ENCODE assay signal across 8 cellular contexts in the genomic region with DNA sequence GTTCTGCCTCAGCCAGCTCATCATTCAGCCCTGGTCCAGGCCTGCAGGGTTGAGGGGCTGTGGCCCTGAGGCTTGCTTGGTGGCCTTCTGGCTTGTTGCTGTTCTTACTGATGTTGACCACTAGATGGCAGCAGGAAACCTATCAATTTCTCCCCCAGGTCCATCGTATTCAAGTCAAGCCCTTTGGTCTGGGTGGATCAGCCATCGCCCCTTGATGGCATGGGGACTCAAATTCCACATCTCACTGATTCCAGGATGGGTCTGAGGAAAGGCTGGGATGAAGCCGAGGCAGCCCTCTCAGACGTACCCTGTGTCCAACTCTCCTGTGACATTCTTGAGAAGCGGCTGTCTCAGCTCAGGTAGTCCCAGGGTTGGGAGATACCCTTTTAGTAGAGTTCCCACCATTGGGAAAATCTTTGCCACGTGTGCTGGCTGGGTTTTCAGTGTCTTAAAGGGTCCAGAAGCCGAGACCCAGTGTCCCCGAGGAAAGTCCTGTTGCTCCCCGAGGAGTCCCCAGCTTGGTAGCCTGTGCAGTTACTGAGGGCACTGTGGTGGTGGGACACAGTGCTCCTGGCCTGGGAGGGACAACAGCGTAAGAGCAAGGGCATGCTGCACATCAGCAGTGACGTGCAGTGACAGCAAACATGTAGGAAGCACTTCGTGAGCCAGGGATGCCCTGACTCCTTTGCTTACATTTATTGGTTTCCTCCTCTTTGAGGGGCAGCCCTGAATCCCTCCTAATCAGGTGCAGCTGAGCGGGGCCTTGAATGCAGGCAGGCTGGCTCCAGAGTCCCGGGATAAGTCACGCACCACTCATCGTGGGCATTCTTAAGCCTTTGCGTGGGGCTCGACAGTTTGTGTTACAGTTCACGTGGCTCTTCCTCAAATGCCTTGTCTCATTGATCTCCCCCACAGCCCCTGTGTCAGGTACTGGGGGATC. TPM values are rescaled to one million over a fixed set of nuclear protein-coding genes. Genes with fewer than 3 reads are reported as not detected.
DNase-seq lines count a peak whose midpoint lies in the region; ATAC-seq and TF ChIP-seq lines count a peak whose summit lies in the region.

No MANE protein-coding gene starts in this region.

- DNase-seq in CMK (ENCODE audit: low read depth) = peak; percentile 51
- peak; percentile 57 for DNase-seq in HFFc6
- peak; percentile 36 for DNase-seq in NCI-H774 (lab: John Stamatoyannopoulos, UW)
- peak; percentile 14 for DNase-seq in activated T-cell treated with anti-CD3 and anti-CD28 coated beads for 24 hours (ENCODE audit: low read depth)
- DNase-seq in fibroblast of mammary gland (ENCODE audit: low read depth) = peak; percentile 83
- no peak for DNase-seq in natural killer cell treated with Interleukin-12 subunit alpha and Interleukin-12 subunit beta and Interleukin-15 and Interleukin-18, amount 100 ng/mL, for 72 hours (ENCODE audit: low spot score)

- no peak overlapping the region for H3K4me3 Mint-ChIP-seq in HFFc6
- H3K4me3 Mint-ChIP-seq in natural killer cell treated with Interleukin-12 subunit alpha and Interleukin-12 subunit beta and Interleukin-15 and Interleukin-18, amount 100 ng/mL, for 72 hours = no peak overlapping the region

- peak; percentile 53 to 54 for ATAC-seq in natural killer cell treated with Interleukin-12 subunit alpha and Interleukin-12 subunit beta and Interleukin-15 and Interleukin-18, amount 100 ng/mL, for 72 hours
- ATAC-seq in GM19035 (IDR thresholded peaks at IDR 0.05; ENCODE audit: unreplicated experiment) = no peak
- ATAC-seq in GM18868 (IDR thresholded peaks at IDR 0.05; ENCODE audit: unreplicated experiment) = no peak

- no peaks in the 10 kb centered on the region for H3K9me3 Mint-ChIP-seq in HFFc6
- no peaks in the 10 kb centered on the region for H3K9me3 Mint-ChIP-seq in natural killer cell treated with Interleukin-12 subunit alpha and Interleukin-12 subunit beta and Interleukin-15 and Interleukin-18, amount 100 ng/mL, for 72 hours

- H3K4me3 ChIP-seq in fibroblast of mammary gland (ENCODE audit: control insufficient read depth, low read depth, low read length) = no peak overlapping the region

- H3K27me3 Mint-ChIP-seq in HFFc6 (ENCODE audit: insufficient read depth) = peaks cover 1% of the 10 kb centered on the region
- H3K27me3 Mint-ChIP-seq in natural killer cell treated with Interleukin-12 subunit alpha and Interleukin-12 subunit beta and Interleukin-15 and Interleukin-18, amount 100 ng/mL, for 72 hours = peaks cover 29 to 44% of the 10 kb centered on the region in 2 donors

- no peak overlapping the region for H3K27ac Mint-ChIP-seq in HFFc6
- no peak overlapping the region for H3K27ac Mint-ChIP-seq in natural killer cell treated with Interleukin-12 subunit alpha and Interleukin-12 subunit beta and Interleukin-15 and Interleukin-18, amount 100 ng/mL, for 72 hours

- H3K36me3 Mint-ChIP-seq in HFFc6 (ENCODE audit: low read depth) = no peaks in the 10 kb centered on the region
- no peaks in the 10 kb centered on the region for H3K36me3 Mint-ChIP-seq in natural killer cell treated with Interleukin-12 subunit alpha and Interleukin-12 subunit beta and Interleukin-15 and Interleukin-18, amount 100 ng/mL, for 72 hours

- H3K4me1 Mint-ChIP-seq in HFFc6 (ENCODE audit: low read depth) = peaks cover 43% of the 10 kb centered on the region
- H3K4me1 Mint-ChIP-seq in natural killer cell treated with Interleukin-12 subunit alpha and Interleukin-12 subunit beta and Interleukin-15 and Interleukin-18, amount 100 ng/mL, for 72 hours (ENCODE audit: low read depth in 2 of 2) = peaks cover 0 to 2% of the 10 kb centered on the region in 2 donors

- TF ChIP-seq CTCF in HFFc6 (IDR thresholded peaks at IDR 0.05) (peak; percentile 95), fibroblast of mammary gland (conservative IDR thresholded peaks at IDR 0.05; ENCODE audit: control insufficient read depth, insufficient read depth, low read depth, low read length) (peak; percentile 82)

RNA-seq across cellular contexts. Expression of gene TSPAN9, which starts 58.6 kb away (rescaled TPM):
- total RNA-seq in HFFc6 (2021; fragmentation: NEBNext Ultra II Directional; extraction: Animal tissue kit (Norgen Biotek cat#: 25700)) = 10 to 100 TPM; 18.1 to 35.8 (median 22.7) TPM
- total RNA-seq in natural killer cell treated with Interleukin-12 subunit alpha and Interleukin-12 subunit beta and Interleukin-15 and Interleukin-18, amount 100 ng/mL, for 72 hours = under 1 TPM in 1 of 2 donors, not detected in 1; 0.10 TPM

Comparison
In these comparisons a context has a peak if more than half of its experiments do, and no peak if none do; other contexts are left out.
1. ATAC-seq: peak in natural killer cell treated with Interleukin-12 subunit alpha and Interleukin-12 subunit beta and Interleukin-15 and Interleukin-18, amount 100 ng/mL, for 72 hours (2 of 2); none in GM19035 (single experiment) and GM18868 (single experiment).
2. RNA of gene TSPAN9, which starts 58.6 kb away (total RNA-seq): 18.1 to 35.8 TPM in HFFc6; 0.10 TPM in natural killer cell treated with Interleukin-12 subunit alpha and Interleukin-12 subunit beta and Interleukin-15 and Interleukin-18, amount 100 ng/mL, for 72 hours; every median in the first group is over 10 times any median in the second.